Comparison of ENCODE assay signal across 9 cellular contexts in genomic region chr5:673140-673836, GRCh38. TPM values are rescaled to one million over a fixed set of nuclear protein-coding genes. Genes with fewer than 3 reads are reported as not detected.
DNase-seq lines count a peak whose midpoint lies in the region; ATAC-seq and TF ChIP-seq lines count a peak whose summit lies in the region.
"Had no signal": no experiment of that assay in that cellular context is flagged by ENCODE, and none has a peak within 500 bp of the region (broad histone marks: within the 10 kb centered on the region; RNA-seq: fewer than 3 reads in every experiment).

No MANE protein-coding gene starts in this region.

- H3K79me2 ChIP-seq in smooth muscle cell (ENCODE audit: low read depth), result no peaks in the 10 kb centered on the region

- ATAC-seq in activated B cell treated with CpG ODN at 0.5 μM for 24 hours (ENCODE audit: low read depth) (no peak), right cardiac atrium (no peak), HG03095 (IDR thresholded peaks at IDR 0.05; ENCODE audit: unreplicated experiment) (no peak), HG03571 (IDR thresholded peaks at IDR 0.05; ENCODE audit: unreplicated experiment) (no peak)

- H4K20me1 ChIP-seq in smooth muscle cell (ENCODE audit: low read depth), result no peaks in the 10 kb centered on the region

- H2AFZ ChIP-seq in smooth muscle cell (ENCODE audit: low read depth), result no peak overlapping the region

- peak overlapping the region; percentile 57 for H3K9ac ChIP-seq in smooth muscle cell (ENCODE audit: low read depth)

- DNase-seq in activated B cell treated with CpG ODN at 0.5 μM for 24 hours (peak; percentile 14), right cardiac atrium (peak; percentile 16 to 67 (median 59)), smooth muscle cell (lab: John Stamatoyannopoulos, UW; ENCODE audit: unreplicated experiment) (no peak), ecto neural progenitor cell (ENCODE audit: low spot score) (no peak)

- H3K36me3 Mint-ChIP-seq in activated B cell treated with CpG ODN at 0.5 μM for 24 hours (ENCODE audit: low read depth), result no peaks in the 10 kb centered on the region

- H3K4me3 ChIP-seq in HEK293 (ENCODE audit: low read depth, low read length) (no peak overlapping the region), right cardiac atrium (ENCODE audit: low read length) (no peak overlapping the region), smooth muscle cell (no peak overlapping the region)
- H3K4me3 ChIP-seq: body of pancreas, GM12878 had no signal

- H3K27ac ChIP-seq in HEK293 (ENCODE audit: extremely low read depth, low read depth, low read length) (peak overlapping the region; percentile 28; the same call in 1 of the 2 replicates), right cardiac atrium (ENCODE audit: low read length) (no peak overlapping the region), smooth muscle cell (ENCODE audit: low read depth) (no peak overlapping the region)

- H3K27me3 Mint-ChIP-seq in activated B cell treated with CpG ODN at 0.5 μM for 24 hours, result peaks cover 8% of the 10 kb centered on the region

- no peak for TF ChIP-seq CTCF in HEK293 (tag by site-specific recombination; IDR thresholded peaks at IDR 0.05)
- no peak for TF ChIP-seq CTCF in activated B cell treated with CpG ODN at 0.5 μM for 24 hours (IDR thresholded peaks at IDR 0.05)
- no peak for TF ChIP-seq CTCF in smooth muscle cell (IDR thresholded peaks at IDR 0.05; ENCODE audit: borderline replicate concordance, insufficient read depth, poor library complexity, severe bottlenecking)

- WGBS in right cardiac atrium, result 43% methylated on average over 19 of the region's 19 CpGs
- WGBS in smooth muscle cell (ENCODE audit: low lambda C conversion rate), result 81% methylated on average over 19 of the region's 19 CpGs

- peaks cover 13% of the 10 kb centered on the region for H3K4me1 Mint-ChIP-seq in activated B cell treated with CpG ODN at 0.5 μM for 24 hours

- H3K4me1 ChIP-seq in HEK293 (ENCODE audit: control insufficient read depth, insufficient read depth, low read length) (peaks cover 19% of the 10 kb centered on the region), right cardiac atrium (ENCODE audit: control insufficient read depth, insufficient read depth, low read length) (peaks cover 7% of the 10 kb centered on the region), smooth muscle cell (ENCODE audit: low read depth) (peaks cover 3% of the 10 kb centered on the region)

- H3K4me2 ChIP-seq in smooth muscle cell, result no peak overlapping the region

- no peaks in the 10 kb centered on the region for H3K27me3 ChIP-seq in right cardiac atrium (ENCODE audit: control insufficient read depth, insufficient read depth)
- H3K27me3 ChIP-seq in smooth muscle cell (ENCODE audit: low read depth), result no peaks in the 10 kb centered on the region
- H3K27me3 ChIP-seq: body of pancreas had no signal

- no peaks in the 10 kb centered on the region for H3F3A ChIP-seq in smooth muscle cell (ENCODE audit: low read depth)

- H3K4me3 Mint-ChIP-seq in activated B cell treated with CpG ODN at 0.5 μM for 24 hours, result no peak overlapping the region

- CTCF ChIA-PET in HEK293 (lab: Yijun Ruan, JAX) (interaction anchor here (0.7 to 5.4 kb wide), 8 partner anchors 16 to 495 kb away, joined by 3 to 39 read pairs (median 3); no protein-coding TSS in a partner anchor), activated B cell treated with CpG ODN at 0.5 μM for 24 hours (lab: Charles Lee) (interaction anchor here (1.2 to 1.5 kb wide), 3 partner anchors 225 to 230 kb away, joined by 3 to 8 read pairs (median 3); no protein-coding TSS in a partner anchor)

- H3K36me3 ChIP-seq in HEK293 (ENCODE audit: control insufficient read depth in 2 of 2, insufficient read depth in 1 of 2, low read length in 2 of 2) (peaks cover 0 to 11% of the 10 kb centered on the region in 2 experiments; a peak in 1 of 3 replicates), smooth muscle cell (ENCODE audit: low read depth) (no peaks in the 10 kb centered on the region)

- H3K9me3 Mint-ChIP-seq in activated B cell treated with CpG ODN at 0.5 μM for 24 hours, result no peaks in the 10 kb centered on the region

- intact Hi-C loops in activated B cell treated with CpG ODN at 0.5 μM for 24 hours (cut with micrococcal nuclease), result loop anchor here (5.0 kb wide), 3 partner anchors 226 to 494 kb away; no protein-coding TSS in a partner anchor
- intact Hi-C loops in right cardiac atrium (cut with DNase I), result loop anchor here (5.0 kb wide), 1 partner anchor 229 kb away; no protein-coding TSS in a partner anchor

- H3K9me3 ChIP-seq in HEK293 (ENCODE audit: control insufficient read depth, insufficient read depth, low read depth, low read length) (no peaks in the 10 kb centered on the region), right cardiac atrium (ENCODE audit: control insufficient read depth, low read length) (no peaks in the 10 kb centered on the region), smooth muscle cell (replicated peaks; ENCODE audit: low read depth) (no peaks in the 10 kb centered on the region)
- H3K9me3 ChIP-seq: body of pancreas had no signal

- POLR2A ChIA-PET in HEK293 (lab: Yijun Ruan, JAX), result interaction anchor here (1.0 to 1.8 kb wide), 3 partner anchors 20 to 402 kb away, joined by 5 to 11 read pairs (median 6); partner anchors contain the start of genes BRD9, PDCD6, TPPP and TRIP13
- POLR2A ChIA-PET in activated B cell treated with CpG ODN at 0.5 μM for 24 hours (lab: Charles Lee), result no interaction called here

- H3K27ac Mint-ChIP-seq in activated B cell treated with CpG ODN at 0.5 μM for 24 hours, result no peak overlapping the region

TF ChIP-seq in HEK293, 187 proteins besides CTCF, POLR2A, EP300 and RAD21 (continues in another document):
- TF ChIP-seq ZSCAN4 (tag by site-specific recombination; IDR thresholded peaks at IDR 0.05) (no peak), ZNF23 (tag by site-specific recombination; IDR thresholded peaks at IDR 0.05; ENCODE audit: borderline replicate concordance) (no peak), ZNF280D (tag by site-specific recombination; IDR thresholded peaks at IDR 0.05) (no peak), ZNF302 (tag by site-specific recombination; IDR thresholded peaks at IDR 0.05; ENCODE audit: low read depth) (no peak), GLIS2 (tag by site-specific recombination; IDR thresholded peaks at IDR 0.05) (peak; percentile 92), ZNF664 (tag by site-specific recombination; IDR thresholded peaks at IDR 0.05) (no peak), ZNF426 (tag by site-specific recombination; IDR thresholded peaks at IDR 0.05) (no peak), AEBP2 (tag by site-specific recombination; IDR thresholded peaks at IDR 0.05; ENCODE audit: borderline replicate concordance) (no peak), GLIS1 (tag by site-specific recombination; IDR thresholded peaks at IDR 0.05) (peak; percentile 99), ZIC2 (tag by site-specific recombination; IDR thresholded peaks at IDR 0.05) (peak; percentile 78), YY1 (tag by site-specific recombination; IDR thresholded peaks at IDR 0.05) (no peak), ZBTB17 (tag by site-specific recombination; IDR thresholded peaks at IDR 0.05) (0 out of 2 replicates have a peak, but pooled peaks have one; percentile 19)

RNA-seq across cellular contexts. Expression of gene TPPP, which starts 19.9 kb away (rescaled TPM):
- total RNA-seq in activated B cell treated with CpG ODN at 0.5 μM for 24 hours (0.04 TPM in 1 of 2 replicates, not detected in the other), right cardiac atrium (10 to 100 TPM; 15.8 to 30.1 (median 22.7) TPM), smooth muscle cell (under 0.01 TPM in 1 of 2 replicates, not detected in the other)
- polyA plus RNA-seq in right cardiac atrium (12.2 TPM), smooth muscle cell (not detected in 2 replicates)

Comparison
In these comparisons a context has a peak if more than half of its experiments do, and no peak if none do; other contexts are left out.
1. DNase-seq: peak in activated B cell treated with CpG ODN at 0.5 μM for 24 hours (single experiment) and right cardiac atrium (3 of 3); none in smooth muscle cell (single experiment) and ecto neural progenitor cell (single experiment).
2. RNA of gene TPPP, which starts 19.9 kb away (total RNA-seq): 15.8 to 30.1 TPM in right cardiac atrium; 0.04 TPM in activated B cell treated with CpG ODN at 0.5 μM for 24 hours and under 0.01 TPM in smooth muscle cell; every median in the first group is over 10 times any median in the second.